In genomic region chr17:76079577-76080206, GRCh38 we compare ENCODE assay signal across 11 cellular contexts. TPM values are rescaled to one million over a fixed set of nuclear protein-coding genes. Genes with fewer than 3 reads are reported as not detected.
A peak's percentile ranks its signal among the peaks of the same experiment; 100 is the strongest.
DNase-seq lines count a peak whose midpoint lies in the region; ATAC-seq and FAIRE-seq lines count a peak whose summit lies in the region.
"Had no signal": no experiment of that assay in that cellular context is flagged by ENCODE, and none has a peak within 500 bp of the region (broad histone marks: within the 10 kb centered on the region; RNA-seq: fewer than 3 reads in every experiment).

No MANE protein-coding gene starts in this region.

- no peak overlapping the region for H3K27ac ChIP-seq in right cardiac atrium (ENCODE audit: low read length)
- H3K27ac ChIP-seq: ascending aorta had no signal

- H3K9me3 ChIP-seq in right cardiac atrium (ENCODE audit: control insufficient read depth, low read length), result no peaks in the 10 kb centered on the region
- H3K9me3 ChIP-seq: ascending aorta had no signal

- no peak overlapping the region for H3K4me3 ChIP-seq in right cardiac atrium (ENCODE audit: low read length)
- H3K4me3 ChIP-seq: ascending aorta had no signal

- intact Hi-C loops in right cardiac atrium (cut with DNase I), result no loop called here

- WGBS in right cardiac atrium, result 13% methylated on average over 14 of the region's 14 CpGs

- ATAC-seq in right cardiac atrium (peak; percentile 5 to 6), GM21367 (IDR thresholded peaks at IDR 0.05; ENCODE audit: unreplicated experiment) (no peak), HG02852 (IDR thresholded peaks at IDR 0.05; ENCODE audit: unreplicated experiment) (no peak)

- DNase-seq in stimulated activated CD4-positive, alpha-beta T cell treated with anti-CD3 and anti-CD28 coated beads, Interleukin-15, amount 100 ng/mL, for 24 hours, result peak; percentile 37
- DNase-seq in stimulated activated CD4-positive, alpha-beta T cell treated with anti-CD3 and anti-CD28 coated beads, Interleukin-12 subunit alpha, Interleukin-12 subunit beta, amount 100 ng/mL, for 4 hours, result no peak
- DNase-seq in NCI-H69 (lab: John Stamatoyannopoulos, UW), result peak; percentile 48
- DNase-seq in right cardiac atrium, result peak in 1 of 3 donors; percentile 61
- peak; percentile 24 for DNase-seq in urothelium cell line (ENCODE audit: low spot score)
- no peak for DNase-seq in ureter (ENCODE audit: low spot score)
- DNase-seq: NCI-H446 treated with DMSO at 0.1 percent for 48 hours had no signal

- no peaks in the 10 kb centered on the region for H3K4me1 ChIP-seq in right cardiac atrium (ENCODE audit: control insufficient read depth, insufficient read depth, low read length)

- FAIRE-seq in urothelium cell line (lab: Jason Lieb, UNC), result peak; percentile 74

- no peaks in the 10 kb centered on the region for H3K27me3 ChIP-seq in right cardiac atrium (ENCODE audit: control insufficient read depth, insufficient read depth)

RNA-seq across cellular contexts. Expression of gene ZACN, which starts 0.7 kb away (rescaled TPM):
- total RNA-seq in right cardiac atrium (not detected), ureter (not detected)
- 1.5 TPM for polyA plus RNA-seq in right cardiac atrium
- total RNA-seq: ascending aorta, fibroblast of lung had no signal
- polyA plus RNA-seq: fibroblast of lung had no signal

RNA-seq across cellular contexts. Expression of gene GALR2, which starts 5.1 kb away (rescaled TPM):
- total RNA-seq in right cardiac atrium, result not detected
- not detected for polyA plus RNA-seq in right cardiac atrium
- total RNA-seq in ureter, result not detected
- total RNA-seq: fibroblast of lung had no signal
- polyA plus RNA-seq: fibroblast of lung had no signal

RNA-seq across cellular contexts. Expression of gene SRP68, which starts 7.4 kb away (rescaled TPM):
- total RNA-seq in right cardiac atrium, result 10 to 100 TPM; 59.9 to 63.5 (median 61.5) TPM
- 34.6 TPM for polyA plus RNA-seq in right cardiac atrium
- 88.0 TPM for total RNA-seq in ureter

RNA-seq across cellular contexts. Expression of gene EXOC7, which starts 23.9 kb away (rescaled TPM):
- total RNA-seq in right cardiac atrium (10 to 100 TPM; 74.5 to 93.5 (median 84.8) TPM), ureter (206 TPM)
- 40.4 TPM for polyA plus RNA-seq in right cardiac atrium

RNA-seq across cellular contexts. Expression of gene EVPL, which starts 52.6 kb away (rescaled TPM):
- total RNA-seq in right cardiac atrium (under 1 TPM in 3 of 4 donors, not detected in 1; 0.06 to 0.09 (median 0.09) TPM), ureter (84.2 TPM)
- polyA plus RNA-seq in right cardiac atrium, result 0.02 TPM
- total RNA-seq: ascending aorta, fibroblast of lung had no signal
- polyA plus RNA-seq: fibroblast of lung had no signal

Comparison
In these comparisons a context has a peak if more than half of its experiments do, and no peak if none do; other contexts are left out.
1. DNase-seq: peak in stimulated activated CD4-positive, alpha-beta T cell treated with anti-CD3 and anti-CD28 coated beads, Interleukin-15, amount 100 ng/mL, for 24 hours (single experiment), NCI-H69 (single experiment) and urothelium cell line (single experiment); none in stimulated activated CD4-positive, alpha-beta T cell treated with anti-CD3 and anti-CD28 coated beads, Interleukin-12 subunit alpha, Interleukin-12 subunit beta, amount 100 ng/mL, for 4 hours (single experiment) and ureter (single experiment).
2. ATAC-seq: peak in right cardiac atrium (2 of 2); none in GM21367 (single experiment) and HG02852 (single experiment).